ENCODE assay signal across 1 cellular context in the genomic region with DNA sequence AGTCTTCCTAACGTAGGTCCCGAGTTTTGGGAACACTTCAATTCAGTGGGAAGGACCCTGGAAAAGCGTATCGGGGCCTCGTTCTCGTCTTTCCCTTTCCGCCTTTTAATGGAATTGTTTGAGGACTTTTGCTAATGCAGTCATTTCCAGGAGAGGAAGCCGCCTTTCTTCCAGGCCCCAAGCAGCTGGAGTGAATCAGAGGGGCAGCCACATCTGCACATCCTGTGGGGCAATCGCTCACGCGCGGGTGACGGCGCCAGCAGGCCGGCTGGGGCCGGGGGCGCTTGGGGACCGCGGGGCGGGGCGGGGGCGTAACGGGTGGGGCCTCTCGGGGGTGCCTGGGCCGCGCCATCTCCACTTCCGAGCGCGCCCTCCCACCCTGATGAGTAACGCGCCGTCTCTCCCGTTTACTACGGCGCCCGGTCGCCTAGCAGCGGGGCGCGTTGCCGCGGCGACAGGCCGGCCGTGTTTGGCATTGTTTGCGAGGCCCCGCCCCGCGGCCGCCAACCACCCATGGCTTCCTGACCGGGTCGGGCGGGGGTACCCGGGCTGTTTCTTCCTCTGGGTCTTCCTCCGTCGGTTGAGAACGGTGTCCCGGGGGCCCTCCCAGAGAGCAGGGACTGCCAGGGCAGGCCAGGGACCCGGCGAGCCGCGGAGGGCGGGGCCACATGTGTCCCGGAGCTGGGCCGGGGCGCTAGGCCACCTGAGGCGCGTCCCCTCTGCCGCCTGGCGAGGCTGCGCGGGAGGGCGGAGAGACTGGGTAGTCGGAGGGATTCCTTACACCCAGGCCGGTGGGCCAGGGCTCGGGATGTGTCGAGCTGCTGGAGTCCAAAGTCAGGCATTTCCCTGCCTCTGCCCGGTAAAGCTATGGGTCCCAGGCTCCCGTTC.
TF ChIP-seq lines count a peak whose summit lies in the region.

No MANE protein-coding gene starts in this region.

TF ChIP-seq in K562, 482 proteins besides CTCF, POLR2A, EP300 and RAD21 (continued from another document):
- TF ChIP-seq VEZF1 (CRISPR knock-in tag; IDR thresholded peaks at IDR 0.05) (peak; percentile 50), NR2C1 (IDR thresholded peaks at IDR 0.05) (no peak), NR2C1 (tag; IDR thresholded peaks at IDR 0.05) (no peak), RBM22 (IDR thresholded peaks at IDR 0.05; ENCODE audit: low read depth, low read length, poor library complexity, severe bottlenecking) (peak; percentile 97), MAZ (CRISPR knock-in tag; conservative IDR thresholded peaks at IDR 0.05 in 1 of 2, IDR thresholded peaks at IDR 0.05 in 1 of 2) (peak in 1 of 2 experiments; percentile 46; a peak in 1 of 4 replicates), HMGN3 (IDR thresholded peaks at IDR 0.05; ENCODE audit: borderline replicate concordance, extremely low read depth, insufficient read length, low read depth, low read length) (peak; percentile 26), RBFOX2 (IDR thresholded peaks at IDR 0.05; ENCODE audit: low read depth, low read length) (peak; percentile 39), RFX1 (IDR thresholded peaks at IDR 0.05) (peak; percentile 93), TCF7 (IDR thresholded peaks at IDR 0.05; ENCODE audit: borderline replicate concordance) (no peak), ZFX (CRISPR knock-in tag; IDR thresholded peaks at IDR 0.05) (peak; percentile 67), ZBTB7A (IDR thresholded peaks at IDR 0.05; ENCODE audit: borderline replicate concordance, control insufficient read depth, low read depth, low read length) (peak; percentile 48; the same call in 1 of the 2 replicates), BMI1 (IDR thresholded peaks at IDR 0.05; ENCODE audit: low read length) (peak; percentile 83), MXI1 (IDR thresholded peaks at IDR 0.05; ENCODE audit: low read depth, low read length) (peak; percentile 97), YY1 (IDR thresholded peaks at IDR 0.05; ENCODE audit: borderline replicate concordance in 1 of 3, control insufficient read depth in 1 of 3, extremely low read depth in 1 of 3, insufficient read depth in 3 of 3, insufficient read length in 1 of 3, insufficient replicate concordance in 2 of 3, low read depth in 1 of 3, low read length in 2 of 3) (peak in 1 of 3 experiments; percentile 30), GTF2E2 (tag; IDR thresholded peaks at IDR 0.05) (no peak), TRIM24 (IDR thresholded peaks at IDR 0.05) (no peak), C11orf30 (IDR thresholded peaks at IDR 0.05; ENCODE audit: low read depth) (no peak), CXXC5 (CRISPR knock-in tag; IDR thresholded peaks at IDR 0.05) (peak; percentile 56)
- TF ChIP-seq, protein P1, sequence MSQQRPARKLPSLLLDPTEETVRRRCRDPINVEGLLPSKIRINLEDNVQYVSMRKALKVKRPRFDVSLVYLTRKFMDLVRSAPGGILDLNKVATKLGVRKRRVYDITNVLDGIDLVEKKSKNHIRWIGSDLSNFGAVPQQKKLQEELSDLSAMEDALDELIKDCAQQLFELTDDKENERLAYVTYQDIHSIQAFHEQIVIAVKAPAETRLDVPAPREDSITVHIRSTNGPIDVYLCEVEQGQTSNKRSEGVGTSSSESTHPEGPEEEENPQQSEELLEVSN (IDR thresholded peaks at IDR 0.05; ENCODE audit: borderline replicate concordance in 1 of 2, extremely low read depth in 1 of 2, insufficient read depth in 1 of 2, insufficient read length in 1 of 2, low read depth in 1 of 2, low read length in 1 of 2, poor library complexity in 1 of 2, severe bottlenecking in 1 of 2), result peak in 1 of 2 experiments; percentile 35
TF ChIP-seq in K562: peak in this region for 21.
